Comparison of ENCODE assay signal across 14 cellular contexts in the genomic region with DNA sequence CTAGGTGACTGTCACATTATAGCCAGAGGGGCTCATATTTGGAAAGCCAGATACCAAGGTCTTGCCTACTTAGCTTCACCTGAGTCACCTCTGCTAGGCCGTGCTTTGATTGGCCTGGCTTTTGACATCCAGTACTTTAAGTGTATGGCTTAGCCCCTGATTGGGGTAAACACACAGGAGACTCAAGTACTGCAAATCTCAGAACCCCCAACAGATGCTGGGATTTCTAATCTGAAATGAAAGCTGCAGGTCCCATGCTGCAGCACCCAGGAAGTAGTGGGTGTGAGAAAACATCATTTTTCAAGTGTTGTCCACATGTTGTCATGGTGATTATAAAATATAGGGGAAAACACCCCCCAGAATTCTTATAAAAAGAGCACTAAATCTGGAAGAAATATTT.
A peak's percentile ranks its signal among the peaks of the same experiment; 100 is the strongest.
DNase-seq lines count a peak whose midpoint lies in the region; ATAC-seq, FAIRE-seq and TF ChIP-seq lines count a peak whose summit lies in the region.
"Had no signal": no experiment of that assay in that cellular context is flagged by ENCODE, and none has a peak within 500 bp of the region (broad histone marks: within the 10 kb centered on the region; RNA-seq: fewer than 3 reads in every experiment).

No MANE protein-coding gene starts in this region.

- H3K9ac ChIP-seq in K562 (ENCODE audit: insufficient read depth in 1 of 2, low read depth in 2 of 2, low read length in 2 of 2) = no peak overlapping the region
- H3K9ac ChIP-seq: BLaER1 treated with 17β-estradiol and CSF1 and Interleukin-3, amounts not matched to agents 10 nM and 100 nM had no signal

- TF ChIP-seq CTCF in activated CD8-positive, alpha-beta T cell treated with anti-CD3 and anti-CD28 coated beads for 36 hours (IDR thresholded peaks at IDR 0.05) = no peak
- TF ChIP-seq CTCF in CD8-positive, alpha-beta T cell (IDR thresholded peaks at IDR 0.05) = no peak
- TF ChIP-seq CTCF in K562 (IDR thresholded peaks at IDR 0.05 in 2 of 3, conservative IDR thresholded peaks at IDR 0.05 in 1 of 3; ENCODE audit: insufficient read depth in 2 of 3, low read depth in 1 of 3, low read length in 3 of 3) (no peak), GM10248 (IDR thresholded peaks at IDR 0.05; ENCODE audit: control extremely low read depth, extremely low read depth, low read depth, missing control alignments) (no peak), heart right ventricle (IDR thresholded peaks at IDR 0.05) (no peak)

- intact Hi-C loops in activated CD8-positive, alpha-beta T cell treated with anti-CD3 and anti-CD28 coated beads for 36 hours (cut with micrococcal nuclease) = no loop called here
- intact Hi-C loops in CD8-positive, alpha-beta T cell (cut with DNase I, micrococcal nuclease) = no loop called here
- intact Hi-C loops in K562 (cut with micrococcal nuclease) (no loop called here), heart right ventricle (cut with DNase I) (no loop called here)

- no peaks in the 10 kb centered on the region for H3K9me3 Mint-ChIP-seq in activated CD8-positive, alpha-beta T cell treated with anti-CD3 and anti-CD28 coated beads for 36 hours
- no peaks in the 10 kb centered on the region for H3K9me3 Mint-ChIP-seq in activated CD8-positive, alpha-beta T cell treated with anti-CD3 and anti-CD28 coated beads, Interleukin-2, amount 10 ng/mL, durations not matched to agents 7 days and 5 days (ENCODE audit: insufficient read depth)
- no peaks in the 10 kb centered on the region for H3K9me3 Mint-ChIP-seq in CD8-positive, alpha-beta T cell
- H3K9me3 Mint-ChIP-seq in naive thymus-derived CD8-positive, alpha-beta T cell = no peaks in the 10 kb centered on the region
- H3K9me3 Mint-ChIP-seq: CD4-positive, CD25-positive, alpha-beta regulatory T cell had no signal

- ATAC-seq in activated CD8-positive, alpha-beta T cell treated with anti-CD3 and anti-CD28 coated beads for 36 hours = peak; percentile 32
- no peak for ATAC-seq in activated CD8-positive, alpha-beta T cell treated with anti-CD3 and anti-CD28 coated beads, Interleukin-2, amount 10 ng/mL, durations not matched to agents 7 days and 5 days
- ATAC-seq in CD8-positive, alpha-beta T cell = no peak
- no peak for ATAC-seq in K562
- ATAC-seq in naive thymus-derived CD8-positive, alpha-beta T cell = peak; percentile 56 to 57
- ATAC-seq in heart right ventricle = no peak
- no peak for ATAC-seq in GM19035 (IDR thresholded peaks at IDR 0.05; ENCODE audit: unreplicated experiment)

- no peak for DNase-seq in activated CD8-positive, alpha-beta T cell treated with anti-CD3 and anti-CD28 coated beads for 36 hours
- no peak for DNase-seq in activated CD8-positive, alpha-beta T cell treated with anti-CD3 and anti-CD28 coated beads, Interleukin-2, amount 10 ng/mL, durations not matched to agents 7 days and 5 days
- DNase-seq in CD8-positive, alpha-beta T cell = no peak
- no peak for DNase-seq in K562 (ENCODE audit: extremely low read depth in 1 of 4, low spot score in 3 of 4)
- DNase-seq in naive thymus-derived CD8-positive, alpha-beta T cell = peak in 3 of 10 donors; percentile 9 to 32 (median 11)
- no peak for DNase-seq in GM10248 (ENCODE audit: extremely low spot score)
- DNase-seq in heart right ventricle = no peak
- DNase-seq: ACHN; CD4-positive, CD25-positive, alpha-beta regulatory T cell; DMS79; HCEC 1CT had no signal

- no peaks in the 10 kb centered on the region for H4K20me1 ChIP-seq in K562 (replicated peaks; ENCODE audit: control insufficient read depth, insufficient read depth, low read length)
- H4K20me1 ChIP-seq: BLaER1 treated with 17β-estradiol and CSF1 and Interleukin-3, amounts not matched to agents 10 nM and 100 nM had no signal

- in situ Hi-C loops in K562 (cut with MboI) = no loop called here

- no peak overlapping the region for H3K4me2 ChIP-seq in K562 (ENCODE audit: insufficient read depth, low read length)
- H3K4me2 ChIP-seq: BLaER1 treated with 17β-estradiol and CSF1 and Interleukin-3, amounts not matched to agents 10 nM and 100 nM had no signal

- peaks cover 10% of the 10 kb centered on the region for H3K4me1 Mint-ChIP-seq in activated CD8-positive, alpha-beta T cell treated with anti-CD3 and anti-CD28 coated beads for 36 hours (ENCODE audit: low read depth)
- H3K4me1 Mint-ChIP-seq in activated CD8-positive, alpha-beta T cell treated with anti-CD3 and anti-CD28 coated beads, Interleukin-2, amount 10 ng/mL, durations not matched to agents 7 days and 5 days (ENCODE audit: low read depth) = no peaks in the 10 kb centered on the region
- H3K4me1 Mint-ChIP-seq in CD8-positive, alpha-beta T cell (ENCODE audit: low read depth) = peaks cover 9% of the 10 kb centered on the region
- peaks cover 9 to 24% (median 20%) of the 10 kb centered on the region in 4 donors for H3K4me1 Mint-ChIP-seq in naive thymus-derived CD8-positive, alpha-beta T cell

- no peak for TF ChIP-seq RAD21 in K562 (CRISPR knock-in tag; conservative IDR thresholded peaks at IDR 0.05 in 1 of 2, IDR thresholded peaks at IDR 0.05 in 1 of 2)

- CTCF ChIA-PET in activated CD8-positive, alpha-beta T cell treated with anti-CD3 and anti-CD28 coated beads for 36 hours (lab: Charles Lee) = interaction anchor here (1.4 kb wide), 1 partner anchor 39 kb away, joined by 4 read pairs; no protein-coding TSS in a partner anchor
- CTCF ChIA-PET in activated CD8-positive, alpha-beta T cell treated with anti-CD3 and anti-CD28 coated beads, Interleukin-2, amount 10 ng/mL, durations not matched to agents 7 days and 5 days (lab: Charles Lee) = interaction anchor here (1.1 to 3.0 kb wide), 2 partner anchors 179 to 190 kb away, joined by 3 to 7 read pairs; no protein-coding TSS in a partner anchor
- CTCF ChIA-PET in CD8-positive, alpha-beta T cell (lab: Charles Lee) = no interaction called here
- CTCF ChIA-PET in K562 (lab: Yijun Ruan, JAX; ENCODE audit: low intra/inter-chr PET ratio) = interaction anchor here (0.8 kb wide), 1 partner anchor 9 kb away, joined by 3 read pairs; no protein-coding TSS in a partner anchor
- CTCF ChIA-PET in GM10248 (lab: Yijun Ruan, JAX) = no interaction called here

- no peak overlapping the region for H3K27ac ChIP-seq in CD8-positive, alpha-beta T cell (ENCODE audit: low read depth, low read length)
- H3K27ac ChIP-seq in K562 (ENCODE audit: extremely low read depth, low read depth, low read length) (no peak overlapping the region), heart right ventricle (no peak overlapping the region)
- H3K27ac ChIP-seq: BLaER1 treated with 17β-estradiol and CSF1 and Interleukin-3, amounts not matched to agents 10 nM and 100 nM had no signal

- no peak overlapping the region for H3K27ac Mint-ChIP-seq in activated CD8-positive, alpha-beta T cell treated with anti-CD3 and anti-CD28 coated beads for 36 hours
- no peak overlapping the region for H3K27ac Mint-ChIP-seq in activated CD8-positive, alpha-beta T cell treated with anti-CD3 and anti-CD28 coated beads, Interleukin-2, amount 10 ng/mL, durations not matched to agents 7 days and 5 days
- no peak overlapping the region for H3K27ac Mint-ChIP-seq in CD8-positive, alpha-beta T cell
- peak overlapping the region in 5 of 10 donors; percentile 13 to 60 (median 35) for H3K27ac Mint-ChIP-seq in naive thymus-derived CD8-positive, alpha-beta T cell
- H3K27ac Mint-ChIP-seq: CD4-positive, CD25-positive, alpha-beta regulatory T cell had no signal

- no peaks in the 10 kb centered on the region for H3K36me3 ChIP-seq in CD8-positive, alpha-beta T cell (ENCODE audit: insufficient read depth, low read length)
- no peaks in the 10 kb centered on the region for H3K36me3 ChIP-seq in K562 (ENCODE audit: control insufficient read depth, insufficient read depth, low read length)
- H3K36me3 ChIP-seq in heart right ventricle = no peaks in the 10 kb centered on the region
- H3K36me3 ChIP-seq: BLaER1 treated with 17β-estradiol and CSF1 and Interleukin-3, amounts not matched to agents 10 nM and 100 nM had no signal

- no peak overlapping the region for H3K4me3 Mint-ChIP-seq in activated CD8-positive, alpha-beta T cell treated with anti-CD3 and anti-CD28 coated beads for 36 hours
- no peak overlapping the region for H3K4me3 Mint-ChIP-seq in activated CD8-positive, alpha-beta T cell treated with anti-CD3 and anti-CD28 coated beads, Interleukin-2, amount 10 ng/mL, durations not matched to agents 7 days and 5 days
- H3K4me3 Mint-ChIP-seq in CD8-positive, alpha-beta T cell = peak overlapping the region; percentile 46
- peak overlapping the region in 7 of 10 donors; percentile 20 to 72 (median 61) for H3K4me3 Mint-ChIP-seq in naive thymus-derived CD8-positive, alpha-beta T cell

- FAIRE-seq in K562 (lab: Jason Lieb, UNC) = no peak
- FAIRE-seq: GM12891 had no signal

- H3K4me1 ChIP-seq in CD8-positive, alpha-beta T cell (ENCODE audit: insufficient read depth, low read length) = peaks cover 15% of the 10 kb centered on the region
- H3K4me1 ChIP-seq in K562 (replicated peaks in 1 of 2; ENCODE audit: control insufficient read depth in 2 of 2, insufficient read depth in 2 of 2, low read length in 2 of 2) (no peaks in the 10 kb centered on the region), heart right ventricle (peaks cover 0 to 5% (median 0%) of the 10 kb centered on the region in 9 donors)

- no peak for TF ChIP-seq POLR2A in K562 (conservative IDR thresholded peaks at IDR 0.05)

- TF ChIP-seq EP300 in K562 (IDR thresholded peaks at IDR 0.05; ENCODE audit: low read length) = no peak

- BruUV-seq in K562 (replicated peaks; lab: Mats Ljungman, UMichigan) = no TSS peak

- no peaks in the 10 kb centered on the region for H3K79me2 ChIP-seq in K562 (ENCODE audit: control insufficient read depth, insufficient read depth, low read length)

- H3K36me3 Mint-ChIP-seq in activated CD8-positive, alpha-beta T cell treated with anti-CD3 and anti-CD28 coated beads for 36 hours (ENCODE audit: low read depth) = no peaks in the 10 kb centered on the region
- no peaks in the 10 kb centered on the region for H3K36me3 Mint-ChIP-seq in activated CD8-positive, alpha-beta T cell treated with anti-CD3 and anti-CD28 coated beads, Interleukin-2, amount 10 ng/mL, durations not matched to agents 7 days and 5 days (ENCODE audit: low read depth)
- H3K36me3 Mint-ChIP-seq in CD8-positive, alpha-beta T cell = no peaks in the 10 kb centered on the region
- H3K36me3 Mint-ChIP-seq in naive thymus-derived CD8-positive, alpha-beta T cell = no peaks in the 10 kb centered on the region
- H3K36me3 Mint-ChIP-seq: CD4-positive, CD25-positive, alpha-beta regulatory T cell had no signal

- H3K27me3 ChIP-seq in CD8-positive, alpha-beta T cell (ENCODE audit: insufficient read depth, low read length) = no peaks in the 10 kb centered on the region
- H3K27me3 ChIP-seq in K562 (ENCODE audit: control insufficient read depth in 2 of 2, insufficient read depth in 2 of 2, low read length in 2 of 2) = no peaks in the 10 kb centered on the region
- H3K27me3 ChIP-seq in heart right ventricle = peaks cover 0 to 8% (median 0%) of the 10 kb centered on the region in 7 donors

- no peaks in the 10 kb centered on the region for H3K9me3 ChIP-seq in CD8-positive, alpha-beta T cell (ENCODE audit: low read length)
- H3K9me3 ChIP-seq in K562 (replicated peaks; ENCODE audit: control insufficient read depth, insufficient read depth, low read depth, low read length) (no peaks in the 10 kb centered on the region), heart right ventricle (no peaks in the 10 kb centered on the region)
- H3K9me3 ChIP-seq: BLaER1 treated with 17β-estradiol and CSF1 and Interleukin-3, amounts not matched to agents 10 nM and 100 nM had no signal

- POLR2A ChIA-PET in activated CD8-positive, alpha-beta T cell treated with anti-CD3 and anti-CD28 coated beads for 36 hours (lab: Charles Lee) = no interaction called here
- POLR2A ChIA-PET in activated CD8-positive, alpha-beta T cell treated with anti-CD3 and anti-CD28 coated beads, Interleukin-2, amount 10 ng/mL, durations not matched to agents 7 days and 5 days (lab: Charles Lee) = no interaction called here
- POLR2A ChIA-PET in CD8-positive, alpha-beta T cell (lab: Charles Lee) = interaction anchor here (0.6 to 1.3 kb wide), 2 partner anchors 39 to 466 kb away, joined by 3 to 4 read pairs; no protein-coding TSS in a partner anchor
- POLR2A ChIA-PET in K562 (lab: Yijun Ruan, JAX) (no interaction called here), GM10248 (lab: Yijun Ruan, JAX) (no interaction called here)
- POLR2A ChIA-PET in naive thymus-derived CD8-positive, alpha-beta T cell (lab: Charles Lee) = no interaction called here

- H3K4me3 ChIP-seq in CD8-positive, alpha-beta T cell (ENCODE audit: low read depth, low read length) = no peak overlapping the region
- H3K4me3 ChIP-seq in K562 (no peak overlapping the region), heart right ventricle (no peak overlapping the region)
- H3K4me3 ChIP-seq: BLaER1 treated with 17β-estradiol and CSF1 and Interleukin-3, amounts not matched to agents 10 nM and 100 nM had no signal

- no peaks in the 10 kb centered on the region for H3K9me1 ChIP-seq in K562 (ENCODE audit: control insufficient read depth, insufficient read depth, low read length)

- H2AFZ ChIP-seq in K562 (ENCODE audit: low read depth, low read length) = no peak overlapping the region

- H3K27me3 Mint-ChIP-seq in activated CD8-positive, alpha-beta T cell treated with anti-CD3 and anti-CD28 coated beads for 36 hours = peaks cover 6% of the 10 kb centered on the region
- peaks cover 19% of the 10 kb centered on the region for H3K27me3 Mint-ChIP-seq in activated CD8-positive, alpha-beta T cell treated with anti-CD3 and anti-CD28 coated beads, Interleukin-2, amount 10 ng/mL, durations not matched to agents 7 days and 5 days (ENCODE audit: low read depth)
- peaks cover 9% of the 10 kb centered on the region for H3K27me3 Mint-ChIP-seq in CD8-positive, alpha-beta T cell (ENCODE audit: low read depth)
- H3K27me3 Mint-ChIP-seq in naive thymus-derived CD8-positive, alpha-beta T cell = peaks cover 0 to 9% (median 5%) of the 10 kb centered on the region in 5 donors

- WGBS in K562 (ENCODE audit: insufficient coverage, low coverage, missing lambda C conversion rate) = 20% methylated on average over 1 of the region's 1 CpG
- 96 to 97% methylated on average over 1 of the region's 1 CpG for WGBS in heart right ventricle, 2 donors

Comparison
In these comparisons a context has a peak if more than half of its experiments do, and no peak if none do; other contexts are left out.
1. ATAC-seq: peak in activated CD8-positive, alpha-beta T cell treated with anti-CD3 and anti-CD28 coated beads for 36 hours (single experiment) and naive thymus-derived CD8-positive, alpha-beta T cell (2 of 2); none in activated CD8-positive, alpha-beta T cell treated with anti-CD3 and anti-CD28 coated beads, Interleukin-2, amount 10 ng/mL, durations not matched to agents 7 days and 5 days (single experiment), CD8-positive, alpha-beta T cell (single experiment), K562 (single experiment), heart right ventricle (0 of 8) and GM19035 (single experiment).
2. H3K4me3 Mint-ChIP-seq: peak in CD8-positive, alpha-beta T cell (single experiment) and naive thymus-derived CD8-positive, alpha-beta T cell (7 of 10); none in activated CD8-positive, alpha-beta T cell treated with anti-CD3 and anti-CD28 coated beads for 36 hours (single experiment) and activated CD8-positive, alpha-beta T cell treated with anti-CD3 and anti-CD28 coated beads, Interleukin-2, amount 10 ng/mL, durations not matched to agents 7 days and 5 days (single experiment).
3. CTCF ChIA-PET loops: an anchor here in activated CD8-positive, alpha-beta T cell treated with anti-CD3 and anti-CD28 coated beads for 36 hours (1.4 kb wide), activated CD8-positive, alpha-beta T cell treated with anti-CD3 and anti-CD28 coated beads, Interleukin-2, amount 10 ng/mL, durations not matched to agents 7 days and 5 days (1.1 to 3.0 kb wide) and K562 (0.8 kb wide); none called in CD8-positive, alpha-beta T cell and GM10248.